ENCODE assay signal across 19 cellular contexts in the genomic region with DNA sequence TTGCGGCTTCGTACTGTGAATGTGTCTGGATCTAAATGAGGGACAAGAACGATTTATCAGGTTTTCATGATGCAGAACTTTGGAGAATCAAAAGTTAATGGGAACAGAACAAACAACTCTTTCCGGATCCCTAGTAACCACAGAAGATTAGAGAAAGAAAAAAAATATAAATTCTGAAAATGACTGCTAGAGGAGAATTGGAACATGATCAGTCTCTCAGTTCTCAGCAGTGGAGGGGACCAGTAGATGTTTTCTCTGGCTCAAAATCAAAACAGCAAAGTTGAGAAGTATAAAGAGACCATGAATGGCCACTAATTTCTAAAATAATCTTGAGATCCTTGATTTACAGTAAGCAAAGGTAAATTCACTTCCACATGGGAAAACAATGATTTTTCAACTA. TPM values are rescaled to one million over a fixed set of nuclear protein-coding genes. Genes with fewer than 3 reads are reported as not detected.
"Had no signal": no experiment of that assay in that cellular context is flagged by ENCODE, and none has a peak within 500 bp of the region (broad histone marks: within the 10 kb centered on the region; RNA-seq: fewer than 3 reads in every experiment).

No MANE protein-coding gene starts in this region.

- H3K4me2 ChIP-seq: SK-N-SH had no signal

- ATAC-seq: HepG2, Panc1, PC-3 had no signal

- H3K27me3 ChIP-seq: MG63, SJCRH30 had no signal

- H3K36me3 ChIP-seq: MG63, SJCRH30 had no signal

- H3K4me3 ChIP-seq: MG63, SJCRH30 had no signal

- DNase-seq: IMR-90, Karpas-422, KG1, MG63, NCI-H1694 treated with DMSO at 0.1 percent for 48 hours, NCI-H2107, NCI-H345, NCI-H510A treated with DMSO at 0.1 percent for 48 hours, NCI-H526, PC-3, SHP77, SK-N-SH, SW 1271 had no signal

- H3K9me2 ChIP-seq: SK-N-SH had no signal

- H3K27ac ChIP-seq: RWPE1, SJCRH30 had no signal

- H3K9me3 ChIP-seq: MG63, SJCRH30, SK-N-SH had no signal

- H3K9ac ChIP-seq: SK-N-SH had no signal

RNA-seq across cellular contexts. Expression of a gene that starts 38.1 kb away (rescaled TPM):
- total RNA-seq: HepG2, HT1080, IMR-90, OCI-LY7, PC-3, SJCRH30 had no signal
- polyA plus RNA-seq: HepG2, IMR-90, SK-N-SH had no signal
